In genomic region chr5:98836175-98836574, GRCh38 we compare ENCODE assay signal across 17 cellular contexts.
A peak's percentile ranks its signal among the peaks of the same experiment; 100 is the strongest.
DNase-seq lines count a peak whose midpoint lies in the region; ATAC-seq and TF ChIP-seq lines count a peak whose summit lies in the region.
"Had no signal": no experiment of that assay in that cellular context is flagged by ENCODE, and none has a peak within 500 bp of the region (broad histone marks: within the 10 kb centered on the region; RNA-seq: fewer than 3 reads in every experiment).

No MANE protein-coding gene starts in this region.

- H3K27ac ChIP-seq in epithelial cell of prostate (no peak overlapping the region), gastrocnemius medialis (no peak overlapping the region)
- H3K27ac ChIP-seq: A549, PC-9, RWPE1 had no signal

- no peaks in the 10 kb centered on the region for H3K4me1 ChIP-seq in gastrocnemius medialis
- H3K4me1 ChIP-seq: A549 had no signal

- H3K9me3 ChIP-seq in gastrocnemius medialis, result no peaks in the 10 kb centered on the region
- H3K9me3 ChIP-seq: A549 had no signal

- in situ Hi-C loops in gastrocnemius medialis (cut with MboI; ENCODE audit: low sequenced_read_pairs in 4 of 4), result loop anchor here in 1 of 4 donors (25.0 kb wide), 1 partner anchor 1599 kb away; no protein-coding TSS in a partner anchor

- intact Hi-C loops in gastrocnemius medialis (cut with DNase I; ENCODE audit: low total_unique reads), result no loop called here

- TF ChIP-seq POLR2A in gastrocnemius medialis (IDR thresholded peaks at IDR 0.05), result no peak

- no peak for TF ChIP-seq CTCF in gastrocnemius medialis (IDR thresholded peaks at IDR 0.05 in 4 of 5, conservative IDR thresholded peaks at IDR 0.05 in 1 of 5)

- H3K36me3 ChIP-seq in gastrocnemius medialis, result no peaks in the 10 kb centered on the region

- H3K4me3 ChIP-seq in gastrocnemius medialis, result no peak overlapping the region
- H3K4me3 ChIP-seq: A549, K562, PC-9 had no signal

- no peaks in the 10 kb centered on the region for H3K27me3 ChIP-seq in gastrocnemius medialis

- ATAC-seq in gastrocnemius medialis (no peak), GM21526 (IDR thresholded peaks at IDR 0.05; ENCODE audit: low FRiP score, unreplicated experiment) (no peak)
- ATAC-seq: A549, K562 had no signal

- DNase-seq in NCI-H510A treated with DMSO at 0.1 percent for 48 hours (lab: John Stamatoyannopoulos, UW), result peak; percentile 3
- DNase-seq in NCI-H510A (lab: John Stamatoyannopoulos, UW), result no peak
- peak; percentile 42 for DNase-seq in NCI-H69 (lab: John Stamatoyannopoulos, UW)
- peak; percentile 6 for DNase-seq in epithelial cell of prostate (ENCODE audit: low read depth, low spot score)
- DNase-seq in gastrocnemius medialis, result no peak
- DNase-seq in NCI-H748 treated with DMSO at 0.1 percent for 48 hours (lab: John Stamatoyannopoulos, UW), result no peak
- DNase-seq: Calu3; CD4-positive, alpha-beta T cell; NCI-H1930; NCI-H2171; NCI-H446 treated with DMSO at 0.1 percent for 48 hours; NCI-H82; PC-9 had no signal

Comparison
In these comparisons a context has a peak if more than half of its experiments do, and no peak if none do; other contexts are left out.
1. DNase-seq: peak in NCI-H510A treated with DMSO at 0.1 percent for 48 hours (single experiment), NCI-H69 (single experiment) and epithelial cell of prostate (single experiment); none in NCI-H510A (single experiment), gastrocnemius medialis (0 of 2) and NCI-H748 treated with DMSO at 0.1 percent for 48 hours (single experiment).